ENCODE assay signal across 10 cellular contexts in genomic region chr17:19031729-19032128, GRCh38. TPM values are rescaled to one million over a fixed set of nuclear protein-coding genes. Genes with fewer than 3 reads are reported as not detected.
DNase-seq lines count a peak whose midpoint lies in the region; ATAC-seq and TF ChIP-seq lines count a peak whose summit lies in the region.
"Not testable (repeated sequence)": the region's sequence is repeated elsewhere in the genome, so short reads cannot be mapped to it uniquely, and the experiment has no call there.
"Had no signal": no experiment of that assay in that cellular context is flagged by ENCODE, and none has a peak within 500 bp of the region (broad histone marks: within the 10 kb centered on the region; RNA-seq: fewer than 3 reads in every experiment).

No MANE protein-coding gene starts in this region.

- TF ChIP-seq CTCF in GM12875 (IDR thresholded peaks at IDR 0.05; ENCODE audit: borderline replicate concordance, insufficient read depth, low read depth, low read length) (peak; percentile 40; the same call in 1 of the 2 replicates), esophagus muscularis mucosa (IDR thresholded peaks at IDR 0.05) (peak in 2 of 3 experiments; percentile 41 to 42), lower lobe of right lung (IDR thresholded peaks at IDR 0.05) (peak; percentile 36), upper lobe of left lung (IDR thresholded peaks at IDR 0.05) (peak in 2 of 6 experiments; percentile 18 to 51)

- CTCF ChIA-PET in activated naive CD4-positive, alpha-beta T cell treated with anti-CD3 and anti-CD28 coated beads for 36 hours (lab: Charles Lee) = not testable (repeated sequence)

- not testable (repeated sequence) for H3K9me3 Mint-ChIP-seq in activated naive CD4-positive, alpha-beta T cell treated with anti-CD3 and anti-CD28 coated beads for 36 hours

- H3K27ac Mint-ChIP-seq in activated naive CD4-positive, alpha-beta T cell treated with anti-CD3 and anti-CD28 coated beads for 36 hours = not testable (repeated sequence)

- H3K36me3 Mint-ChIP-seq in activated naive CD4-positive, alpha-beta T cell treated with anti-CD3 and anti-CD28 coated beads for 36 hours (ENCODE audit: low read depth) = not testable (repeated sequence)

- not testable (repeated sequence) for H3K4me1 Mint-ChIP-seq in activated naive CD4-positive, alpha-beta T cell treated with anti-CD3 and anti-CD28 coated beads for 36 hours (ENCODE audit: low read depth)

- ATAC-seq in HG03045 (IDR thresholded peaks at IDR 0.05; ENCODE audit: unreplicated experiment) = peak; percentile 48
- peak; percentile 91 to 95 for ATAC-seq in lower lobe of right lung
- ATAC-seq in upper lobe of left lung (ENCODE audit: low FRiP score in 2 of 2) = peak; percentile 88 to 90

- TF ChIP-seq EP300 in esophagus muscularis mucosa (IDR thresholded peaks at IDR 0.05); upper lobe of left lung (IDR thresholded peaks at IDR 0.05): not testable (repeated sequence)

- not testable (repeated sequence) for H3K4me3 ChIP-seq in GM12875 (ENCODE audit: low read depth, low read length); esophagus muscularis mucosa; lower lobe of right lung; upper lobe of left lung

- not testable (repeated sequence) for TF ChIP-seq POLR2A in esophagus muscularis mucosa (IDR thresholded peaks at IDR 0.05; ENCODE audit: low read depth); upper lobe of left lung (IDR thresholded peaks at IDR 0.05)

- H3K9me3 ChIP-seq in esophagus muscularis mucosa, lower lobe of right lung, upper lobe of left lung: not testable (repeated sequence)

- not testable (repeated sequence) for H3K4me1 ChIP-seq in esophagus muscularis mucosa, lower lobe of right lung, upper lobe of left lung

- H3K4me3 Mint-ChIP-seq in activated naive CD4-positive, alpha-beta T cell treated with anti-CD3 and anti-CD28 coated beads for 36 hours = not testable (repeated sequence)

- H3K27me3 Mint-ChIP-seq in activated naive CD4-positive, alpha-beta T cell treated with anti-CD3 and anti-CD28 coated beads for 36 hours (ENCODE audit: low read depth) = not testable (repeated sequence)

- not testable (repeated sequence) for H3K27me3 ChIP-seq in esophagus muscularis mucosa; lower lobe of right lung (ENCODE audit: low read depth); upper lobe of left lung

- intact Hi-C loops in activated naive CD4-positive, alpha-beta T cell treated with anti-CD3 and anti-CD28 coated beads for 36 hours (cut with micrococcal nuclease); esophagus muscularis mucosa (cut with DNase I); lower lobe of right lung (cut with DNase I): not testable (repeated sequence)

- not testable (repeated sequence) for H3K36me3 ChIP-seq in esophagus muscularis mucosa, lower lobe of right lung, upper lobe of left lung

- H3K27ac ChIP-seq in esophagus muscularis mucosa (replicated peaks in 1 of 4) = peak overlapping the region in 2 of 4 donors; percentile 36 to 55
- H3K27ac ChIP-seq in lower lobe of right lung, upper lobe of left lung: not testable (repeated sequence)

- DNase-seq in activated CD4-positive, alpha-beta T cell treated with anti-CD3 and anti-CD28 coated beads for 24 hours (ENCODE audit: low read depth in 2 of 2) = peak; percentile 39 to 45
- peak; percentile 70 for DNase-seq in activated naive CD4-positive, alpha-beta T cell treated with anti-CD3 and anti-CD28 coated beads for 36 hours
- DNase-seq in esophagus muscularis mucosa (ENCODE audit: extremely low spot score) = not testable (repeated sequence)
- peak; percentile 76 for DNase-seq in lower lobe of right lung
- peak in 2 of 3 donors; percentile 39 to 69 for DNase-seq in stimulated activated CD4-positive, alpha-beta T cell treated with anti-CD3 and anti-CD28 coated beads, Interleukin-12 subunit alpha, Interleukin-12 subunit beta, amount 100 ng/mL, for 48 hours (ENCODE audit: low read depth in 2 of 3, low spot score in 1 of 3)
- DNase-seq in upper lobe of left lung = peak in 1 of 2 donors; percentile 81

- no CpG with 5 or more reads among the region's 4 CpGs for WGBS in esophagus muscularis mucosa
- WGBS in upper lobe of left lung, 2 donors = 0% methylated on average over 1 of the region's 4 CpGs; no CpG with 5 or more reads in 1 of the 2 donors

RNA-seq across cellular contexts. Expression of gene GRAP, which starts 15.0 kb away (rescaled TPM):
- total RNA-seq in activated naive CD4-positive, alpha-beta T cell treated with anti-CD3 and anti-CD28 coated beads for 36 hours = 1 to 10 TPM; 8.1 to 9.1 TPM
- total RNA-seq in esophagus muscularis mucosa = 1 to 10 TPM; 2.1 to 4.1 (median 3.5) TPM
- 8.5 TPM for total RNA-seq in lower lobe of right lung
- total RNA-seq in upper lobe of left lung = 10 to 100 TPM in 1 of 6 donors, 1 to 10 TPM in 5; 3.1 to 11.3 (median 4.8) TPM
- total RNA-seq: myocyte, RPMI7951 had no signal

RNA-seq across cellular contexts. Expression of gene FAM83G, which starts 27.2 kb away (rescaled TPM):
- total RNA-seq in activated naive CD4-positive, alpha-beta T cell treated with anti-CD3 and anti-CD28 coated beads for 36 hours = 10 to 100 TPM; 10.6 TPM
- 10 to 100 TPM in 2 of 4 donors, 1 to 10 TPM in 2; 3.7 to 16.7 (median 11.8) TPM for total RNA-seq in esophagus muscularis mucosa
- 5.8 TPM for total RNA-seq in lower lobe of right lung
- 10 to 100 TPM in 4 of 6 donors, 1 to 10 TPM in 2; 3.1 to 17.2 (median 11.2) TPM for total RNA-seq in upper lobe of left lung
